In genomic region chr17:76266244-76266938, GRCh38 we compare ENCODE assay signal across 8 cellular contexts. TPM values are rescaled to one million over a fixed set of nuclear protein-coding genes. Genes with fewer than 3 reads are reported as not detected.
DNase-seq lines count a peak whose midpoint lies in the region; ATAC-seq, FAIRE-seq and TF ChIP-seq lines count a peak whose summit lies in the region.

No MANE protein-coding gene starts in this region.

- H3K27me3 ChIP-seq in astrocyte (ENCODE audit: insufficient read depth, low read length): no peaks in the 10 kb centered on the region

- H3K27ac ChIP-seq in astrocyte (ENCODE audit: low read depth, low read length): peak overlapping the region; percentile 84
- H3K27ac ChIP-seq in temporal lobe (ENCODE audit: low read depth, low read length): peak overlapping the region; percentile 74

- intact Hi-C loops in left colon (cut with DNase I, micrococcal nuclease): no loop called here

- H3K27ac Mint-ChIP-seq in astrocyte (ENCODE audit: unreplicated experiment): peak overlapping the region; percentile 69

- H3K4me2 ChIP-seq in astrocyte (ENCODE audit: low read length): peak overlapping the region; percentile 83

- DNase-seq in CMK (ENCODE audit: low read depth): peak; percentile 61
- peak; percentile 58 for DNase-seq in KBM-7
- DNase-seq in astrocyte (ENCODE audit: low read depth): no peak
- DNase-seq in left colon: peak in 1 of 2 donors; percentile 48
- DNase-seq in hepatic stellate cell (ENCODE audit: low spot score): no peak

- peak overlapping the region; percentile 89 for H3K4me3 Mint-ChIP-seq in astrocyte (ENCODE audit: unreplicated experiment)

- no peaks in the 10 kb centered on the region for H3K36me3 Mint-ChIP-seq in astrocyte (ENCODE audit: low read depth, unreplicated experiment)

- peaks cover 25% of the 10 kb centered on the region for H3K4me1 ChIP-seq in astrocyte (ENCODE audit: insufficient read depth, low read length)

- H3K9me3 ChIP-seq in astrocyte (ENCODE audit: insufficient read depth, low read depth, low read length): no peaks in the 10 kb centered on the region

- FAIRE-seq in astrocyte (lab: Jason Lieb, UNC): no peak

- no peak for TF ChIP-seq CTCF in astrocyte (IDR thresholded peaks at IDR 0.05; ENCODE audit: insufficient read depth, low read depth, low read length)

- H3K27me3 Mint-ChIP-seq in astrocyte (ENCODE audit: low read depth, unreplicated experiment): no peaks in the 10 kb centered on the region

- peaks cover 4% of the 10 kb centered on the region for H3K36me3 ChIP-seq in astrocyte (ENCODE audit: insufficient read depth, low read length)

- H3K4me3 ChIP-seq in astrocyte (ENCODE audit: insufficient read depth, low read depth, low read length): peak overlapping the region; percentile 67

- peaks cover 44% of the 10 kb centered on the region for H3K79me2 ChIP-seq in astrocyte (ENCODE audit: insufficient read depth, low read length)

- peaks cover 13% of the 10 kb centered on the region for H4K20me1 ChIP-seq in astrocyte (ENCODE audit: insufficient read depth, low read length)

- H2AFZ ChIP-seq in astrocyte (ENCODE audit: low read depth, low read length): no peak overlapping the region

- in situ Hi-C loops in KBM-7 (cut with MboI; ENCODE audit: low pct_unique_long_range_greater_than_20kb, low sequenced_read_pairs): no loop called here

- peaks cover 35% of the 10 kb centered on the region for H3K4me1 Mint-ChIP-seq in astrocyte (ENCODE audit: low read depth, unreplicated experiment)

- H3K9ac ChIP-seq in astrocyte (ENCODE audit: low read length): peak overlapping the region; percentile 80

- peak; percentile 21 for ATAC-seq in left colon
- ATAC-seq in GM19328 (IDR thresholded peaks at IDR 0.05; ENCODE audit: unreplicated experiment): no peak
- no peak for ATAC-seq in GM18873 (IDR thresholded peaks at IDR 0.05; ENCODE audit: low FRiP score, unreplicated experiment)

- H3K9me3 Mint-ChIP-seq in astrocyte (ENCODE audit: unreplicated experiment): no peaks in the 10 kb centered on the region

RNA-seq across cellular contexts. Expression of gene UBALD2, which starts 1.2 kb away (rescaled TPM):
- total RNA-seq in astrocyte: 32.8 and 34.6 TPM in 2 replicates
- 100 to 1,000 TPM in 1 of 2 donors, 10 to 100 TPM in 1; 75.6 to 113 TPM for total RNA-seq in left colon
- total RNA-seq in temporal lobe: 4.4 TPM

RNA-seq across cellular contexts. Expression of gene RNF157, which starts 26.1 kb away (rescaled TPM):
- total RNA-seq in astrocyte: 1.4 and 1.8 TPM in 2 replicates
- total RNA-seq in left colon: 10 to 100 TPM; 23.6 to 89.3 TPM
- 23.1 TPM for total RNA-seq in temporal lobe

RNA-seq across cellular contexts. Expression of gene QRICH2, which starts 41.7 kb away (rescaled TPM):
- total RNA-seq in astrocyte (2.5 and 3.8 TPM in 2 replicates), left colon (1 to 10 TPM; 1.9 to 2.3 TPM), temporal lobe (5.2 TPM)

Comparison
In these comparisons a context has a peak if more than half of its experiments do, and no peak if none do; other contexts are left out.
1. DNase-seq: peak in CMK (single experiment) and KBM-7 (single experiment); none in astrocyte (single experiment) and hepatic stellate cell (single experiment).